In genomic region chr7:4937411-4937810, GRCh38 we compare ENCODE assay signal across 8 cellular contexts. TPM values are rescaled to one million over a fixed set of nuclear protein-coding genes. Genes with fewer than 3 reads are reported as not detected.
"Had no signal": no experiment of that assay in that cellular context is flagged by ENCODE, and none has a peak within 500 bp of the region (broad histone marks: within the 10 kb centered on the region; RNA-seq: fewer than 3 reads in every experiment).

No MANE protein-coding gene starts in this region.

- H3K36me3 Mint-ChIP-seq: IgD-negative memory B cell had no signal

- DNase-seq: H9, HCEC 1CT, KBM-7 had no signal

- H3K4me1 Mint-ChIP-seq: IgD-negative memory B cell had no signal

- H3K4me3 Mint-ChIP-seq: GM23338, H9, IgD-negative memory B cell had no signal

- ATAC-seq: HepG2 had no signal

- H3K9me3 Mint-ChIP-seq: GM23338, H9, IgD-negative memory B cell had no signal

RNA-seq across cellular contexts. Expression of gene MMD2, which starts 21.6 kb away (rescaled TPM):
- total RNA-seq: H1, HepG2, HT1080 had no signal
